Comparison of ENCODE assay signal across 8 cellular contexts in the genomic region with DNA sequence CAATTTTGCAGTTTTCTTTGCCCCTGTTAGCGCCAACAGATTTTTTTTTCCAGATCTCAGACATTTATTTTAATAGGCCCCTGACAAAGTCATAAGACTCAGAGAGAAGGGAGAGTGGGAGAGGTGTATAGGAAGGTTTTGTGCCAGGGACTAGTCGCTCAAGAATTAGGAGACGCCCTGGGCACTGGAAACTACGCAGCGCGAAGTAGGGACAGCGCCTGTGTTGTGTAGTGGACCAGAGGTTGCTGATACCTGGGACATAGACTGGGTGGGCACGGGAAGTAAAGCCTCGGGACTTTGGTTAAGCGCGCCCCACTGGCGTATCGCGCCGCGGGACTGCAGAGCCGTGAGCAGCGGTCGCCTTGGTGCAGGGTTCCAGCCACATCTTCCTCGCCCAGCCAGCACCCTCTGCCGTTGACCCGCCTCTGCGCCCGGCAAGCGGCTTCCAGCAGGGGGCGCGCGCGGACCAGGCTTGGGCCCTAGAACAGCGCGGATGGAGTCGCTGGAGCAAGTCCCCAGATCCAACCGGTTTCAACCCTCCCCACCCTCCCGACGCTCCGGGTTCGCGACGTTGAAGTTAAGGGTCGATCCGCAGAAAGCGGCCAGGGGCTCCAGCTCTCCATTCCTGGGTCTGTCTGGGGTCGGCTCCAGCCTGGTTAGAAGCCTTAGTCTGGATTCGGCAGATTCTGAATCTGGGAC. TPM values are rescaled to one million over a fixed set of nuclear protein-coding genes. Genes with fewer than 3 reads are reported as not detected.
DNase-seq lines count a peak whose midpoint lies in the region; ATAC-seq and TF ChIP-seq lines count a peak whose summit lies in the region.

No MANE protein-coding gene starts in this region.

- no peaks in the 10 kb centered on the region for H3K9me3 ChIP-seq in neutrophil
- H3K9me3 ChIP-seq in stomach = no peaks in the 10 kb centered on the region

- TF ChIP-seq CTCF in GM10266 (IDR thresholded peaks at IDR 0.05; ENCODE audit: control insufficient read depth, insufficient read depth, low read depth, missing control alignments) (peak; percentile 100), LNCaP clone FGC (IDR thresholded peaks at IDR 0.05; ENCODE audit: control insufficient read depth, extremely low read depth, insufficient read depth) (peak; percentile 100), foreskin keratinocyte (conservative IDR thresholded peaks at IDR 0.05) (peak; percentile 98), neutrophil (IDR thresholded peaks at IDR 0.05) (peak; percentile 60), stomach (IDR thresholded peaks at IDR 0.05) (peak in 5 of 7 experiments; percentile 90 to 98 (median 95))

- H3K36me3 ChIP-seq in neutrophil (no peaks in the 10 kb centered on the region), stomach (no peaks in the 10 kb centered on the region)

- DNase-seq in GM10266 (ENCODE audit: extremely low spot score) = peak; percentile 83
- peak; percentile 19 for DNase-seq in LNCaP clone FGC (ENCODE audit: low read depth)
- peak; percentile 58 for DNase-seq in SHP77 treated with DMSO at 0.1 percent for 48 hours (lab: John Stamatoyannopoulos, UW)
- DNase-seq in activated gamma-delta T cell (lab: John Stamatoyannopoulos, UW) = peak; percentile 46
- peak; percentile 24 to 53 for DNase-seq in foreskin keratinocyte
- DNase-seq in stomach = peak; percentile 90

- intact Hi-C loops in stomach (cut with DNase I; ENCODE audit: low total_unique reads) = loop anchor here (5.0 kb wide), 2 partner anchors 180 to 195 kb away; no protein-coding TSS in a partner anchor

- H3K4me1 ChIP-seq in foreskin keratinocyte (no peaks in the 10 kb centered on the region), neutrophil (ENCODE audit: control insufficient read depth in 1 of 2, insufficient read depth in 1 of 2, low read depth in 1 of 2, low read length in 1 of 2) (peaks cover 4 to 9% of the 10 kb centered on the region in 2 experiments), stomach (peaks cover 28 to 45% (median 37%) of the 10 kb centered on the region in 4 donors)

- ATAC-seq in foreskin keratinocyte = peak; percentile 82
- no peak for ATAC-seq in GM21360 (IDR thresholded peaks at IDR 0.05; ENCODE audit: unreplicated experiment)

- TF ChIP-seq POLR2A in stomach (IDR thresholded peaks at IDR 0.05) = no peak

- H3K27me3 ChIP-seq in foreskin keratinocyte = peaks cover 99% of the 10 kb centered on the region
- peaks cover 100% of the 10 kb centered on the region for H3K27me3 ChIP-seq in neutrophil
- H3K27me3 ChIP-seq in stomach = peaks cover 38 to 100% (median 76%) of the 10 kb centered on the region in 3 donors

- H3K27ac ChIP-seq in foreskin keratinocyte (no peak overlapping the region), neutrophil (no peak overlapping the region), stomach (no peak overlapping the region)

- 7 to 9% (median 8%) methylated on average over 38 to 44 of the region's 44 CpGs for WGBS in stomach, 5 donors

- H3K4me3 ChIP-seq in LNCaP clone FGC (ENCODE audit: low read depth, low read length) (peak overlapping the region; percentile 17; the same call in 1 of the 2 replicates), neutrophil (ENCODE audit: low read depth in 1 of 2, low read length in 1 of 2) (no peak overlapping the region), stomach (peak overlapping the region; percentile 36 to 49 (median 40))

- no peak for TF ChIP-seq EP300 in stomach (IDR thresholded peaks at IDR 0.05)

RNA-seq across cellular contexts. Expression of a gene that starts 3.0 kb away (rescaled TPM):
- total RNA-seq in foreskin keratinocyte (not detected in 2 replicates), stomach (1 to 10 TPM in 2 of 5 donors, under 1 TPM in 1, not detected in 2; 0.29 to 4.4 (median 1.0) TPM)
- polyA plus RNA-seq in foreskin keratinocyte (not detected in 2 replicates), stomach (under 1 TPM in 2 of 3 donors, not detected in 1; 0.19 to 0.30 TPM)

RNA-seq across cellular contexts. Expression of a gene that starts 45.1 kb away (rescaled TPM):
- total RNA-seq in foreskin keratinocyte = not detected in 2 replicates
- polyA plus RNA-seq in foreskin keratinocyte = not detected in 2 replicates
- 1 to 10 TPM in 1 of 5 donors, not detected in 4; 1.1 TPM for total RNA-seq in stomach
- not detected for polyA plus RNA-seq in stomach

RNA-seq across cellular contexts. Expression of a gene that starts 46.1 kb away (rescaled TPM):
- not detected in 2 replicates for total RNA-seq in foreskin keratinocyte
- polyA plus RNA-seq in foreskin keratinocyte = not detected in 2 replicates
- total RNA-seq in stomach = 10 to 100 TPM in 4 of 5 donors, 1 to 10 TPM in 1; 8.4 to 44.6 (median 28.6) TPM
- 1 to 10 TPM; 3.5 to 9.0 (median 3.6) TPM for polyA plus RNA-seq in stomach

Comparison
In these comparisons a context has a peak if more than half of its experiments do, and no peak if none do; other contexts are left out.
1. DNase-seq: peak in every context shown above with its lines; median percentile 90 in stomach; 83 in GM10266; 58 in SHP77 treated with DMSO at 0.1 percent for 48 hours; 46 in activated gamma-delta T cell; 38 in foreskin keratinocyte; 19 in LNCaP clone FGC.
2. H3K4me3 ChIP-seq: peak in LNCaP clone FGC (single experiment) and stomach (4 of 4); none in neutrophil (0 of 2).
3. Peak in every context shown above with its lines, with median percentiles within 50 percentile points of each other: CTCF ChIP-seq.